9 cellular contexts compared by ENCODE assay signal in genomic region chr17:33038740-33039139, GRCh38. TPM values are rescaled to one million over a fixed set of nuclear protein-coding genes. Genes with fewer than 3 reads are reported as not detected.
DNase-seq lines count a peak whose midpoint lies in the region; ATAC-seq, FAIRE-seq and TF ChIP-seq lines count a peak whose summit lies in the region.
"Had no signal": no experiment of that assay in that cellular context is flagged by ENCODE, and none has a peak within 500 bp of the region (broad histone marks: within the 10 kb centered on the region; RNA-seq: fewer than 3 reads in every experiment).

No MANE protein-coding gene starts in this region.

- in situ Hi-C loops in GM12878 (cut with MboI), result no loop called here

- H3K27ac ChIP-seq in GM12878 (ENCODE audit: control insufficient read depth, insufficient read depth) (no peak overlapping the region), left lung (no peak overlapping the region)

- no peaks in the 10 kb centered on the region for H3K79me2 ChIP-seq in GM12878 (ENCODE audit: control insufficient read depth, insufficient read depth, low read length)

- intact Hi-C loops in GM12878 (cut with micrococcal nuclease; ENCODE audit: unreplicated experiment), result no loop called here
- intact Hi-C loops in left lung (cut with DNase I), result no loop called here

- POLR2A ChIA-PET in GM12878 (lab: Charles Lee), result no interaction called here

- H3K9me3 ChIP-seq in GM12878 (replicated peaks; ENCODE audit: control insufficient read depth, insufficient read depth, low read length), result no peaks in the 10 kb centered on the region
- H3K9me3 ChIP-seq in left lung, result peaks cover 0 to 2% of the 10 kb centered on the region in 2 donors

- H3K36me3 ChIP-seq in GM12878 (ENCODE audit: control insufficient read depth in 2 of 2, insufficient read depth in 2 of 2, low read length in 1 of 2), result no peaks in the 10 kb centered on the region
- no peaks in the 10 kb centered on the region for H3K36me3 ChIP-seq in left lung

- no TSS peak for BruUV-seq in GM12878 (replicated peaks; lab: Mats Ljungman, UMichigan)

- CTCF ChIA-PET in GM12878 (lab: Yijun Ruan, JAX), result interaction anchor here (0.7 to 2.1 kb wide), 8 partner anchors 11 to 157 kb away, joined by 3 to 9 read pairs (median 3); no protein-coding TSS in a partner anchor

- H3K4me3 ChIP-seq in NB4 (ENCODE audit: low read depth, low read length), result no peak overlapping the region
- H3K4me3 ChIP-seq in GM12878, result no peak overlapping the region
- H3K4me3 ChIP-seq in left lung, result no peak overlapping the region

- no peak for FAIRE-seq in GM12878 (lab: Jason Lieb, UNC)
- FAIRE-seq: A204.1 had no signal

- DNase-seq in DMS 273 (lab: John Stamatoyannopoulos, UW; ENCODE audit: unreplicated experiment) (peak; percentile 60), DMS 273 treated with DMSO at 0.1 percent for 48 hours (lab: John Stamatoyannopoulos, UW) (no peak), NB4 (ENCODE audit: low read depth) (peak; percentile 52), GM12878 (ENCODE audit: low read depth, low spot score) (no peak), left lung (no peak), epidermal melanocyte (ENCODE audit: insufficient read length, low spot score) (no peak)

- no peak overlapping the region for H3K9ac ChIP-seq in GM12878 (ENCODE audit: control insufficient read depth, insufficient read depth, low read length)

- TF ChIP-seq CTCF in NB4 (IDR thresholded peaks at IDR 0.05; ENCODE audit: low read depth, low read length) (peak; percentile 91), GM12878 (IDR thresholded peaks at IDR 0.05 in 2 of 3, conservative IDR thresholded peaks at IDR 0.05 in 1 of 3; ENCODE audit: control insufficient read depth in 2 of 3, extremely low read depth in 1 of 3, insufficient read depth in 1 of 3, low read depth in 3 of 3, low read length in 3 of 3) (peak; percentile 32 to 56 (median 40); a peak in 4 of 6 replicates), left lung (IDR thresholded peaks at IDR 0.05) (peak; percentile 42 to 52)

- no peak overlapping the region for H2AFZ ChIP-seq in GM12878 (ENCODE audit: control insufficient read depth, low read depth, low read length)

- TF ChIP-seq RAD21 in GM12878 (IDR thresholded peaks at IDR 0.05; ENCODE audit: insufficient read depth, low read depth, low read length), result no peak

- no peaks in the 10 kb centered on the region; the same call in 1 of the 2 replicates for H4K20me1 ChIP-seq in GM12878 (ENCODE audit: control insufficient read depth, insufficient read depth)

- no peaks in the 10 kb centered on the region for H3K4me1 ChIP-seq in GM12878 (ENCODE audit: control insufficient read depth, insufficient read depth, low read length)
- H3K4me1 ChIP-seq in left lung, result peaks cover 0 to 4% of the 10 kb centered on the region in 2 donors

- no peak for TF ChIP-seq EP300 in GM12878 (IDR thresholded peaks at IDR 0.05; ENCODE audit: borderline replicate concordance in 1 of 2, control insufficient read depth in 1 of 2, low read depth in 2 of 2, low read length in 2 of 2)

- no peaks in the 10 kb centered on the region; a peak in 1 of 4 replicates for H3K27me3 ChIP-seq in GM12878 (replicated peaks in 1 of 2; ENCODE audit: control insufficient read depth in 2 of 2, insufficient read depth in 2 of 2, low read length in 1 of 2)
- H3K27me3 ChIP-seq in left lung, result peaks cover 0 to 37% of the 10 kb centered on the region in 2 donors

- TF ChIP-seq POLR2A in NB4 (IDR thresholded peaks at IDR 0.05; ENCODE audit: extremely low read depth, insufficient read length) (no peak), GM12878 (IDR thresholded peaks at IDR 0.05; ENCODE audit: low read depth, low read length) (no peak)

- H3K4me2 ChIP-seq in GM12878 (ENCODE audit: control insufficient read depth, insufficient read depth), result no peak overlapping the region

- SMC1A ChIA-PET in GM12878 (lab: Charles Lee; ENCODE audit: uncharacterized antibody, unreplicated experiment), result no interaction called here

- WGBS in GM12878 (ENCODE audit: insufficient coverage, insufficient replicate concordance, low lambda C conversion rate, missing lambda C conversion rate), result 0% methylated on average over 3 of the region's 3 CpGs

- RAD21 ChIA-PET in GM12878 (lab: Charles Lee; ENCODE audit: unreplicated experiment), result interaction anchor here (1.0 kb wide), 1 partner anchor 635 kb away, joined by 3 read pairs; no protein-coding TSS in a partner anchor

- ATAC-seq in GM12878 (peak; percentile 41; the same call in 2 of the 3 replicates), left lung (peak; percentile 79), HG03457 (IDR thresholded peaks at IDR 0.05; ENCODE audit: unreplicated experiment) (no peak), GM19035 (IDR thresholded peaks at IDR 0.05; ENCODE audit: unreplicated experiment) (no peak)

TF ChIP-seq in GM12878, 131 proteins besides CTCF, POLR2A, EP300 and RAD21 (continues in another document):
- TF ChIP-seq MEF2A (IDR thresholded peaks at IDR 0.05; ENCODE audit: insufficient read depth, low read depth, low read length) (no peak), ZBTB40 (IDR thresholded peaks at IDR 0.05; ENCODE audit: borderline replicate concordance) (no peak), RAD51 (IDR thresholded peaks at IDR 0.05) (no peak), CBX3 (IDR thresholded peaks at IDR 0.05; ENCODE audit: borderline replicate concordance, low read depth) (no peak), FOS (IDR thresholded peaks at IDR 0.05; ENCODE audit: borderline replicate concordance, extremely low read depth, insufficient read length) (no peak), ZBTB4 (CRISPR knock-in tag; IDR thresholded peaks at IDR 0.05) (no peak)

RNA-seq across cellular contexts. Expression of gene SPACA3, which starts 47.1 kb away (rescaled TPM):
- total RNA-seq in GM12878 (2013; cell fraction: nucleolus; rRNA removed), result not detected in 2 replicates
- total RNA-seq in GM12878 (2014; rRNA removed), result 0.22 TPM in 1 of 2 replicates, not detected in the other
- not detected in 2 replicates for total RNA-seq in GM12878 (2014; rRNA removed; fragmentation: Illumina TruSeq; extraction: Trizol)
- not detected in 2 replicates for total RNA-seq in GM12878 (2021)
- polyA plus RNA-seq in GM12878 (2011; ENCODE audit: low read depth), result not detected
- 0.26 and 0.37 TPM in 2 replicates for polyA plus RNA-seq in GM12878 (2011; rRNA removed)
- polyA plus RNA-seq in GM12878 (2011; cell fraction: cytosol; rRNA removed), result 0.37 and 0.96 TPM in 2 replicates
- 0.21 TPM in 1 of 2 replicates, not detected in the other for polyA plus RNA-seq in GM12878 (2011; cell fraction: nucleus; rRNA removed)
- 0.21 TPM in 1 of 2 replicates, not detected in the other for polyA plus RNA-seq in GM12878 (2012)
- not detected in 2 replicates for polyA plus RNA-seq in GM12878 (2014; fragmentation: Illumina TruSeq; extraction: Trizol)
- not detected for polyA plus RNA-seq in GM12878 (2014; fragmentation: Nextera tagmentation; extraction: Ambion mirVana)
- not detected in 2 replicates for polyA plus RNA-seq in GM12878 (2014; rRNA removed)
- under 1 TPM in 1 of 2 experiments, not detected in 1; 0.30 TPM for polyA plus RNA-seq in GM12878 (2016; fragmentation: Nextera tagmentation; extraction: Ambion mirVana)
- polyA minus RNA-seq in GM12878 (2011; rRNA and poly(A)+ RNA removed), result not detected in 2 replicates
- not detected in 2 replicates for polyA minus RNA-seq in GM12878 (2011; cell fraction: cytosol; rRNA and poly(A)+ RNA removed)
- not detected in 2 replicates for polyA minus RNA-seq in GM12878 (2011; cell fraction: nucleus; rRNA and poly(A)+ RNA removed)
- total RNA-seq in left lung, result not detected

Comparison
In these comparisons a context has a peak if more than half of its experiments do, and no peak if none do; other contexts are left out.
1. DNase-seq: peak in DMS 273 (single experiment) and NB4 (single experiment); none in DMS 273 treated with DMSO at 0.1 percent for 48 hours (single experiment), GM12878 (single experiment), left lung (0 of 2) and epidermal melanocyte (single experiment).
2. CTCF ChIP-seq: peak in every context shown above with its lines; median percentile 91 in NB4; 47 in left lung; 40 in GM12878.
3. ATAC-seq: peak in GM12878 (single experiment) and left lung (single experiment); none in HG03457 (single experiment) and GM19035 (single experiment).